Comparison of ENCODE assay signal across 29 cellular contexts in genomic region chrX:140354431-140355120, GRCh38.
"Had no signal": no experiment of that assay in that cellular context is flagged by ENCODE, and none has a peak within 500 bp of the region (broad histone marks: within the 10 kb centered on the region; RNA-seq: fewer than 3 reads in every experiment).

No MANE protein-coding gene starts in this region.

- H3K27ac Mint-ChIP-seq: activated B cell treated with CpG ODN at 0.5 μM for 24 hours; activated CD8-positive, alpha-beta memory T cell treated with anti-CD3 and anti-CD28 coated beads, Interleukin-2, amount 10 ng/mL, durations not matched to agents 7 days and 5 days; activated CD8-positive, alpha-beta T cell treated with anti-CD3 and anti-CD28 coated beads, Interleukin-2, amount 10 ng/mL, durations not matched to agents 7 days and 5 days; activated naive CD8-positive, alpha-beta T cell treated with anti-CD3 and anti-CD28 coated beads for 36 hours; activated T-cell treated with anti-CD3 and anti-CD28 coated beads, Interleukin-2, amount 50 U/mL, for 72 hours; memory B cell; naive thymus-derived CD8-positive, alpha-beta T cell; stimulated activated memory B cell treated with anti-CD40 and anti-IgM and Interleukin-4, amounts not matched to agents 10 μg/mL and 1 μg/mL and 100 μg/mL, for 72 hours; stimulated activated naive CD8-positive, alpha-beta T cell treated with anti-CD3 and anti-CD28 coated beads, Interleukin-15, amount 100 ng/mL, for 72 hours; T-helper 17 cell had no signal

- H3K4me2 ChIP-seq: hepatocyte, smooth muscle cell had no signal

- H2AFZ ChIP-seq: hepatocyte had no signal

- H3K27me3 ChIP-seq: adrenal gland, colonic mucosa, gastroesophageal sphincter, hepatocyte, right atrium auricular region, upper lobe of right lung had no signal

- H3K27ac ChIP-seq: adrenal gland, cardiac muscle cell, colonic mucosa, gastroesophageal sphincter, hepatocyte, right atrium auricular region, upper lobe of right lung had no signal

- H3K27me3 Mint-ChIP-seq: activated B cell treated with CpG ODN at 0.5 μM for 24 hours; activated CD8-positive, alpha-beta memory T cell treated with anti-CD3 and anti-CD28 coated beads, Interleukin-2, amount 10 ng/mL, durations not matched to agents 7 days and 5 days; activated naive CD8-positive, alpha-beta T cell treated with anti-CD3 and anti-CD28 coated beads for 36 hours; brain; memory B cell; stimulated activated memory B cell treated with anti-CD40 and anti-IgM and Interleukin-4, amounts not matched to agents 10 μg/mL and 1 μg/mL and 100 μg/mL, for 72 hours; T-helper 17 cell had no signal

- H3K9me3 Mint-ChIP-seq: activated B cell treated with CpG ODN at 0.5 μM for 24 hours; activated naive CD8-positive, alpha-beta T cell treated with anti-CD3 and anti-CD28 coated beads for 36 hours; memory B cell; neural crest cell; stimulated activated naive CD8-positive, alpha-beta T cell treated with anti-CD3 and anti-CD28 coated beads, Interleukin-15, amount 100 ng/mL, for 72 hours had no signal

- H3K9me3 ChIP-seq: adrenal gland, colonic mucosa, gastroesophageal sphincter, right atrium auricular region, upper lobe of right lung had no signal

- H3K79me2 ChIP-seq: hepatocyte had no signal

- H3K36me3 ChIP-seq: adrenal gland, cardiac muscle cell, colonic mucosa, gastroesophageal sphincter, right atrium auricular region, upper lobe of right lung had no signal

- H3K36me3 Mint-ChIP-seq: activated CD8-positive, alpha-beta memory T cell treated with anti-CD3 and anti-CD28 coated beads, Interleukin-2, amount 10 ng/mL, durations not matched to agents 7 days and 5 days; activated naive CD8-positive, alpha-beta T cell treated with anti-CD3 and anti-CD28 coated beads for 36 hours; brain; memory B cell; naive thymus-derived CD8-positive, alpha-beta T cell; stimulated activated memory B cell treated with anti-CD40 and anti-IgM and Interleukin-4, amounts not matched to agents 10 μg/mL and 1 μg/mL and 100 μg/mL, for 72 hours had no signal

- H3K4me1 Mint-ChIP-seq: activated B cell treated with CpG ODN at 0.5 μM for 24 hours; activated CD8-positive, alpha-beta memory T cell treated with anti-CD3 and anti-CD28 coated beads, Interleukin-2, amount 10 ng/mL, durations not matched to agents 7 days and 5 days; activated naive CD8-positive, alpha-beta T cell treated with anti-CD3 and anti-CD28 coated beads for 36 hours; memory B cell; naive thymus-derived CD8-positive, alpha-beta T cell; stimulated activated memory B cell treated with anti-CD40 and anti-IgM and Interleukin-4, amounts not matched to agents 10 μg/mL and 1 μg/mL and 100 μg/mL, for 72 hours; stimulated activated naive CD8-positive, alpha-beta T cell treated with anti-CD3 and anti-CD28 coated beads, Interleukin-15, amount 100 ng/mL, for 72 hours; T-helper 17 cell had no signal

- H3K4me3 Mint-ChIP-seq: activated B cell treated with CpG ODN at 0.5 μM for 24 hours; activated CD8-positive, alpha-beta memory T cell treated with anti-CD3 and anti-CD28 coated beads, Interleukin-2, amount 10 ng/mL, durations not matched to agents 7 days and 5 days; activated CD8-positive, alpha-beta T cell treated with anti-CD3 and anti-CD28 coated beads, Interleukin-2, amount 10 ng/mL, durations not matched to agents 7 days and 5 days; activated naive CD8-positive, alpha-beta T cell treated with anti-CD3 and anti-CD28 coated beads for 36 hours; activated T-cell treated with anti-CD3 and anti-CD28 coated beads, Interleukin-2, amount 50 U/mL, for 72 hours; brain; memory B cell; naive thymus-derived CD8-positive, alpha-beta T cell; neural crest cell; stimulated activated memory B cell treated with anti-CD40 and anti-IgM and Interleukin-4, amounts not matched to agents 10 μg/mL and 1 μg/mL and 100 μg/mL, for 72 hours; stimulated activated naive CD8-positive, alpha-beta T cell treated with anti-CD3 and anti-CD28 coated beads, Interleukin-15, amount 100 ng/mL, for 72 hours; T-helper 17 cell had no signal

- ATAC-seq: activated CD8-positive, alpha-beta memory T cell treated with anti-CD3 and anti-CD28 coated beads, Interleukin-2, amount 10 ng/mL, durations not matched to agents 7 days and 5 days; activated CD8-positive, alpha-beta T cell treated with anti-CD3 and anti-CD28 coated beads, Interleukin-2, amount 10 ng/mL, durations not matched to agents 7 days and 5 days; activated T-cell treated with anti-CD3 and anti-CD28 coated beads, Interleukin-2, amount 50 U/mL, for 72 hours; gastroesophageal sphincter; naive thymus-derived CD8-positive, alpha-beta T cell; stimulated activated memory B cell treated with anti-CD40 and anti-IgM and Interleukin-4, amounts not matched to agents 10 μg/mL and 1 μg/mL and 100 μg/mL, for 72 hours; stimulated activated naive CD8-positive, alpha-beta T cell treated with anti-CD3 and anti-CD28 coated beads, Interleukin-15, amount 100 ng/mL, for 72 hours; T-helper 17 cell; upper lobe of right lung had no signal

- H3K4me3 ChIP-seq: adrenal gland, cardiac muscle cell, colonic mucosa, gastroesophageal sphincter, hepatocyte, right atrium auricular region, smooth muscle cell, upper lobe of right lung had no signal

- DNase-seq: activated B cell treated with CpG ODN at 0.5 μM for 24 hours; activated CD8-positive, alpha-beta memory T cell treated with anti-CD3 and anti-CD28 coated beads, Interleukin-2, amount 10 ng/mL, durations not matched to agents 7 days and 5 days; activated CD8-positive, alpha-beta T cell treated with anti-CD3 and anti-CD28 coated beads, Interleukin-2, amount 10 ng/mL, durations not matched to agents 7 days and 5 days; activated naive CD4-positive, alpha-beta T cell treated with Interleukin-2 at 50 U/mL for 16 hours; activated naive CD8-positive, alpha-beta T cell treated with anti-CD3 and anti-CD28 coated beads for 36 hours; activated T-cell treated with anti-CD3 and anti-CD28 coated beads, Interleukin-2, amount 50 U/mL, for 72 hours; adrenal gland; aorta; cerebellar nuclear complex; colonic mucosa; effector CD8-positive, alpha-beta T cell; naive thymus-derived CD8-positive, alpha-beta T cell; occipital lobe; stimulated activated CD4-positive, alpha-beta T cell treated with anti-CD3 and anti-CD28 coated beads, Interleukin-1b, Interleukin-23, amount 100 ng/mL, for 48 hours; stimulated activated CD4-positive, alpha-beta T cell treated with anti-CD3 and anti-CD28 coated beads, Interleukin-4, amount 100 ng/mL, for 4 hours; stimulated activated CD8-positive, alpha-beta memory T cell treated with anti-CD3 and anti-CD28 coated beads, Interleukin-4, amount 100 ng/mL, for 48 hours; stimulated activated naive CD8-positive, alpha-beta T cell treated with anti-CD3 and anti-CD28 coated beads, Interleukin-15, amount 100 ng/mL, for 72 hours; substantia nigra; T-helper 17 cell; upper lobe of right lung had no signal

- H3K4me1 ChIP-seq: adrenal gland, colonic mucosa, gastroesophageal sphincter, right atrium auricular region, upper lobe of right lung had no signal
